Comparison of ENCODE assay signal across 12 cellular contexts in the genomic region with DNA sequence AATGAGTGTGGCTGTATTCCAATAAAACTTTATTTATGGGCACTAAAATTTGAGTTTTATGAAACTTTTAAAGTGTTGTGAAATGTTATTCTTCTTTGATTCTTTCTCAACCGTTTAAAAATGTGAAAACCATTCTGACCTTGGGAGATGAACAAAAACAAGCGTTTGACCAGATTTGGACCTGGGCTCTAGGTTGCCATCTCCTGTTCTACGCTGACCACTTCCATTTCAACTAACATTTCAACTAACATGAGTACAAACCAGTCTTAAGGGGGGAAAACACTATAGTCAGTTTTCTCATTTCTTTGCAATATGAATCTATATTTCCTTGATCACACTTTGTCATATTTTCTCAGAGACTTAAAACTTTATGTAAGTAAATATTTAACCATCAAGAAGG.
DNase-seq lines count a peak whose midpoint lies in the region; ATAC-seq and TF ChIP-seq lines count a peak whose summit lies in the region.
"Had no signal": no experiment of that assay in that cellular context is flagged by ENCODE, and none has a peak within 500 bp of the region (broad histone marks: within the 10 kb centered on the region; RNA-seq: fewer than 3 reads in every experiment).

No MANE protein-coding gene starts in this region.

- 38 to 41% methylated on average over 3 of the region's 3 CpGs for WGBS in upper lobe of left lung, 2 donors

- peaks cover 44% of the 10 kb centered on the region for H3K27me3 ChIP-seq in HCT116 (ENCODE audit: insufficient read depth, low read length)
- peaks cover 3% of the 10 kb centered on the region for H3K27me3 ChIP-seq in adipocyte (replicated peaks; ENCODE audit: control insufficient read depth, insufficient read depth, low read length)
- H3K27me3 ChIP-seq in upper lobe of left lung = no peaks in the 10 kb centered on the region

- no peaks in the 10 kb centered on the region for H3K79me2 ChIP-seq in HCT116 (ENCODE audit: insufficient read depth, low read length)

- no peaks in the 10 kb centered on the region for H4K20me1 ChIP-seq in HCT116 (ENCODE audit: insufficient read depth)

- H3K4me2 ChIP-seq in HCT116 (ENCODE audit: low read length) = no peak overlapping the region

- H3K36me3 ChIP-seq in HCT116 (ENCODE audit: control insufficient read depth in 1 of 2, insufficient read depth in 2 of 2, low read length in 2 of 2) (no peaks in the 10 kb centered on the region), adipocyte (ENCODE audit: control insufficient read depth, insufficient read depth, low read length, severe bottlenecking) (no peaks in the 10 kb centered on the region), upper lobe of left lung (no peaks in the 10 kb centered on the region)

- H3K27ac ChIP-seq in HCT116 (ENCODE audit: low read depth, low read length) = no peak overlapping the region
- no peak overlapping the region for H3K27ac ChIP-seq in upper lobe of left lung

- H2AFZ ChIP-seq in HCT116 (ENCODE audit: low read depth, low read length, poor library complexity, severe bottlenecking) = no peak overlapping the region

- no peak for TF ChIP-seq EP300 in upper lobe of left lung (IDR thresholded peaks at IDR 0.05)

- TF ChIP-seq RAD21 in HCT116 (IDR thresholded peaks at IDR 0.05; ENCODE audit: low read depth) = peak; percentile 27; the same call in 1 of the 2 replicates

- no peaks in the 10 kb centered on the region for H3K9me3 ChIP-seq in HCT116 (ENCODE audit: control insufficient read depth in 1 of 2, insufficient read depth in 1 of 2, low read depth in 1 of 2, low read length in 2 of 2)
- H3K9me3 ChIP-seq in adipocyte (ENCODE audit: control insufficient read depth, low read length) = no peaks in the 10 kb centered on the region
- H3K9me3 ChIP-seq in upper lobe of left lung = no peaks in the 10 kb centered on the region

- TF ChIP-seq POLR2A in HCT116 (IDR thresholded peaks at IDR 0.05; ENCODE audit: borderline replicate concordance, extremely low read depth, insufficient read depth, insufficient read length) (no peak), upper lobe of left lung (IDR thresholded peaks at IDR 0.05) (no peak)

- POLR2A ChIA-PET in HCT116 (lab: Charles Lee) = no interaction called here

- H3K4me1 ChIP-seq in HCT116 (ENCODE audit: control insufficient read depth in 1 of 2, insufficient read depth in 2 of 2, low read length in 2 of 2) = no peaks in the 10 kb centered on the region
- H3K4me1 ChIP-seq in adipocyte (ENCODE audit: control insufficient read depth, insufficient read depth, low read length) = no peaks in the 10 kb centered on the region
- no peaks in the 10 kb centered on the region for H3K4me1 ChIP-seq in upper lobe of left lung

- intact Hi-C loops in HCT116 (cut with micrococcal nuclease) = loop anchor here (5.0 kb wide), 2 partner anchors 530 to 1040 kb away; no protein-coding TSS in a partner anchor

- CTCF ChIA-PET in HCT116 (lab: Charles Lee) = no interaction called here

- no peak for ATAC-seq in HCT116
- peak; percentile 71 for ATAC-seq in left lobe of liver
- ATAC-seq in upper lobe of left lung (ENCODE audit: low FRiP score in 2 of 2) = no peak
- no peak for ATAC-seq in HG03469 (IDR thresholded peaks at IDR 0.05; ENCODE audit: unreplicated experiment)
- ATAC-seq: activated naive CD4-positive, alpha-beta T cell treated with anti-CD3 and anti-CD28 coated beads, Interleukin-2, amount 50 U/mL, for 72 hours; natural killer cell treated with Interleukin-12 subunit alpha and Interleukin-12 subunit beta and Interleukin-15 and Interleukin-18, amount 100 ng/mL, for 72 hours had no signal

- no peaks in the 10 kb centered on the region for H3K9me2 ChIP-seq in HCT116 (ENCODE audit: insufficient read depth)

- H3K9ac ChIP-seq in HCT116 (ENCODE audit: low read length) (no peak overlapping the region), adipocyte (ENCODE audit: low read length) (no peak overlapping the region)

- RAD21 ChIA-PET in HCT116 (lab: Charles Lee; ENCODE audit: low non-redundant PET in 1 of 2, low total read pairs in 2 of 2, uncharacterized antibody in 2 of 2, unreplicated experiment in 2 of 2) = no interaction called here

- H3K4me3 ChIP-seq in HCT116 (replicated peaks in 1 of 2; ENCODE audit: low read depth in 1 of 2, low read length in 2 of 2) (no peak overlapping the region), adipocyte (ENCODE audit: low read length) (no peak overlapping the region), upper lobe of left lung (no peak overlapping the region)

- TF ChIP-seq CTCF in HCT116 (IDR thresholded peaks at IDR 0.05 in 2 of 3, conservative IDR thresholded peaks at IDR 0.05 in 1 of 3; ENCODE audit: borderline replicate concordance in 1 of 3, insufficient read depth in 1 of 3, low read depth in 2 of 3, low read length in 2 of 3) = peak in 2 of 3 experiments; percentile 16 to 24; a peak in 1 of 6 replicates
- TF ChIP-seq CTCF in upper lobe of left lung (IDR thresholded peaks at IDR 0.05) = no peak

- BruUV-seq in HCT116 (replicated peaks; lab: Mats Ljungman, UMichigan) = no TSS peak

- DNase-seq in AG20443 (ENCODE audit: low spot score) (peak; percentile 23), HCT116 (ENCODE audit: low read depth, low spot score) (no peak), adipocyte (ENCODE audit: low read depth) (peak; percentile 2), left lobe of liver (ENCODE audit: low spot score) (no peak), upper lobe of left lung (no peak), NCI-H1436 treated with DMSO at 0.1 percent for 48 hours (lab: John Stamatoyannopoulos, UW) (no peak), germinal center (ENCODE audit: low spot score) (no peak)
- DNase-seq: NCI-H1048, SHP77 treated with DMSO at 0.1 percent for 48 hours had no signal

TF ChIP-seq in HCT116, 20 proteins besides CTCF, POLR2A, EP300 and RAD21:
- TF ChIP-seq ZNF274 (IDR thresholded peaks at IDR 0.05; ENCODE audit: low read depth, low read length) (no peak), ZFX (IDR thresholded peaks at IDR 0.05) (no peak), SIN3A (IDR thresholded peaks at IDR 0.05; ENCODE audit: low read depth) (no peak), TCF7L2 (IDR thresholded peaks at IDR 0.05; ENCODE audit: borderline replicate concordance, extremely low read depth, insufficient read depth, insufficient read length) (no peak), JUND (IDR thresholded peaks at IDR 0.05) (no peak), ELF1 (IDR thresholded peaks at IDR 0.05; ENCODE audit: borderline replicate concordance, low read depth) (no peak), SRF (IDR thresholded peaks at IDR 0.05; ENCODE audit: low read depth) (no peak), EZH2phosphoT487 (IDR thresholded peaks at IDR 0.05; ENCODE audit: borderline replicate concordance) (no peak), POLR2AphosphoS5 (IDR thresholded peaks at IDR 0.05; ENCODE audit: low read depth, low read length) (no peak), YY1 (IDR thresholded peaks at IDR 0.05; ENCODE audit: extremely low read depth, insufficient replicate concordance, low read depth, low read length) (no peak), SP1 (IDR thresholded peaks at IDR 0.05; ENCODE audit: low read depth) (no peak), EGR1 (IDR thresholded peaks at IDR 0.05; ENCODE audit: low read depth) (no peak)
- TF ChIP-seq, protein P1, sequence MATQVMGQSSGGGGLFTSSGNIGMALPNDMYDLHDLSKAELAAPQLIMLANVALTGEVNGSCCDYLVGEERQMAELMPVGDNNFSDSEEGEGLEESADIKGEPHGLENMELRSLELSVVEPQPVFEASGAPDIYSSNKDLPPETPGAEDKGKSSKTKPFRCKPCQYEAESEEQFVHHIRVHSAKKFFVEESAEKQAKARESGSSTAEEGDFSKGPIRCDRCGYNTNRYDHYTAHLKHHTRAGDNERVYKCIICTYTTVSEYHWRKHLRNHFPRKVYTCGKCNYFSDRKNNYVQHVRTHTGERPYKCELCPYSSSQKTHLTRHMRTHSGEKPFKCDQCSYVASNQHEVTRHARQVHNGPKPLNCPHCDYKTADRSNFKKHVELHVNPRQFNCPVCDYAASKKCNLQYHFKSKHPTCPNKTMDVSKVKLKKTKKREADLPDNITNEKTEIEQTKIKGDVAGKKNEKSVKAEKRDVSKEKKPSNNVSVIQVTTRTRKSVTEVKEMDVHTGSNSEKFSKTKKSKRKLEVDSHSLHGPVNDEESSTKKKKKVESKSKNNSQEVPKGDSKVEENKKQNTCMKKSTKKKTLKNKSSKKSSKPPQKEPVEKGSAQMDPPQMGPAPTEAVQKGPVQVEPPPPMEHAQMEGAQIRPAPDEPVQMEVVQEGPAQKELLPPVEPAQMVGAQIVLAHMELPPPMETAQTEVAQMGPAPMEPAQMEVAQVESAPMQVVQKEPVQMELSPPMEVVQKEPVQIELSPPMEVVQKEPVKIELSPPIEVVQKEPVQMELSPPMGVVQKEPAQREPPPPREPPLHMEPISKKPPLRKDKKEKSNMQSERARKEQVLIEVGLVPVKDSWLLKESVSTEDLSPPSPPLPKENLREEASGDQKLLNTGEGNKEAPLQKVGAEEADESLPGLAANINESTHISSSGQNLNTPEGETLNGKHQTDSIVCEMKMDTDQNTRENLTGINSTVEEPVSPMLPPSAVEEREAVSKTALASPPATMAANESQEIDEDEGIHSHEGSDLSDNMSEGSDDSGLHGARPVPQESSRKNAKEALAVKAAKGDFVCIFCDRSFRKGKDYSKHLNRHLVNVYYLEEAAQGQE (IDR thresholded peaks at IDR 0.05; ENCODE audit: low read depth) = no peak
- TF ChIP-seq, protein P2, sequence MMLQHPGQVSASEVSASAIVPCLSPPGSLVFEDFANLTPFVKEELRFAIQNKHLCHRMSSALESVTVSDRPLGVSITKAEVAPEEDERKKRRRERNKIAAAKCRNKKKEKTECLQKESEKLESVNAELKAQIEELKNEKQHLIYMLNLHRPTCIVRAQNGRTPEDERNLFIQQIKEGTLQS (IDR thresholded peaks at IDR 0.05) = no peak

Comparison
In these comparisons a context has a peak if more than half of its experiments do, and no peak if none do; other contexts are left out.
1. DNase-seq: peak in AG20443 (single experiment) and adipocyte (single experiment); none in HCT116 (single experiment), left lobe of liver (single experiment), upper lobe of left lung (0 of 2), NCI-H1436 treated with DMSO at 0.1 percent for 48 hours (single experiment) and germinal center (single experiment).
2. CTCF ChIP-seq: peak in HCT116 (2 of 3); none in upper lobe of left lung (0 of 6).